Comparison of ENCODE assay signal across 17 cellular contexts in genomic region chr2:36555789-36556188, GRCh38. TPM values are rescaled to one million over a fixed set of nuclear protein-coding genes. Genes with fewer than 3 reads are reported as not detected.
A peak's percentile ranks its signal among the peaks of the same experiment; 100 is the strongest.
DNase-seq lines count a peak whose midpoint lies in the region; ATAC-seq, FAIRE-seq and TF ChIP-seq lines count a peak whose summit lies in the region.
"Had no signal": no experiment of that assay in that cellular context is flagged by ENCODE, and none has a peak within 500 bp of the region (broad histone marks: within the 10 kb centered on the region; RNA-seq: fewer than 3 reads in every experiment).

No MANE protein-coding gene starts in this region.

- peaks cover 92% of the 10 kb centered on the region for H3K4me1 Mint-ChIP-seq in HFFc6 (ENCODE audit: low read depth)
- H3K4me1 Mint-ChIP-seq: B cell had no signal

- H3K27me3 ChIP-seq in ascending aorta (no peaks in the 10 kb centered on the region), neutrophil (no peaks in the 10 kb centered on the region), tibial artery (no peaks in the 10 kb centered on the region)

- H3K9me3 ChIP-seq in ascending aorta (no peaks in the 10 kb centered on the region), neutrophil (no peaks in the 10 kb centered on the region), tibial artery (no peaks in the 10 kb centered on the region)

- H3K27ac Mint-ChIP-seq in HFFc6, result peak overlapping the region; percentile 89
- H3K27ac Mint-ChIP-seq: B cell; CD4-positive, alpha-beta T cell had no signal

- H3K36me3 ChIP-seq in ascending aorta (peaks cover 10 to 13% of the 10 kb centered on the region in 2 donors), neutrophil (peaks cover 41% of the 10 kb centered on the region), tibial artery (peaks cover 5 to 24% (median 23%) of the 10 kb centered on the region in 3 donors)

- peaks cover 75% of the 10 kb centered on the region for H3K36me3 Mint-ChIP-seq in HFFc6 (ENCODE audit: low read depth)

- no peak for TF ChIP-seq CTCF in HFFc6 (IDR thresholded peaks at IDR 0.05)
- TF ChIP-seq CTCF in ascending aorta (IDR thresholded peaks at IDR 0.05), result no peak
- no peak for TF ChIP-seq CTCF in neutrophil (IDR thresholded peaks at IDR 0.05)
- no peak for TF ChIP-seq CTCF in tibial artery (IDR thresholded peaks at IDR 0.05)

- H3K4me1 ChIP-seq in ascending aorta (peaks cover 0 to 7% of the 10 kb centered on the region in 2 donors), neutrophil (ENCODE audit: control insufficient read depth in 1 of 2, insufficient read depth in 1 of 2, low read depth in 1 of 2, low read length in 1 of 2) (peaks cover 26 to 32% of the 10 kb centered on the region in 2 experiments), tibial artery (peaks cover 0 to 42% (median 17%) of the 10 kb centered on the region in 4 donors)

- H3K9me3 Mint-ChIP-seq in HFFc6, result peaks cover 13% of the 10 kb centered on the region
- H3K9me3 Mint-ChIP-seq: CD4-positive, alpha-beta T cell had no signal

- intact Hi-C loops in ascending aorta (cut with DNase I), result no loop called here
- intact Hi-C loops in tibial artery (cut with DNase I; ENCODE audit: low total_unique reads), result no loop called here

- FAIRE-seq in RCC 7860 (lab: Jason Lieb, UNC), result no peak
- FAIRE-seq: GM18507 had no signal

- H3K4me3 Mint-ChIP-seq in HFFc6, result peak overlapping the region; percentile 59; the same call in 1 of the 2 replicates
- H3K4me3 Mint-ChIP-seq: B cell; CD4-positive, alpha-beta T cell had no signal

- H3K27ac ChIP-seq in ascending aorta, result peak overlapping the region; percentile 53 to 57
- H3K27ac ChIP-seq in neutrophil, result peak overlapping the region; percentile 19
- H3K27ac ChIP-seq in tibial artery, result peak overlapping the region; percentile 9 to 57
- H3K27ac ChIP-seq: HL-60 had no signal

- peaks cover 57% of the 10 kb centered on the region for H3K27me3 Mint-ChIP-seq in HFFc6 (ENCODE audit: insufficient read depth)
- H3K27me3 Mint-ChIP-seq: B cell; CD4-positive, alpha-beta T cell had no signal

- H3K4me3 ChIP-seq in ascending aorta, result no peak overlapping the region
- H3K4me3 ChIP-seq in neutrophil (ENCODE audit: low read depth in 1 of 2, low read length in 1 of 2), result no peak overlapping the region
- no peak overlapping the region for H3K4me3 ChIP-seq in tibial artery

- no peak for DNase-seq in HFFc6
- DNase-seq in ascending aorta (ENCODE audit: low spot score in 2 of 2), result no peak
- no peak for DNase-seq in tibial artery
- DNase-seq in NCI-H1694 (lab: John Stamatoyannopoulos, UW), result no peak
- no peak for DNase-seq in RCC 7860 (ENCODE audit: low spot score)
- DNase-seq: Calu3; CD4-positive, alpha-beta T cell; HCEC 1CT; MV-4-11; NCI-H1436; NCI-H2081; NCI-H748 treated with DMSO at 0.1 percent for 48 hours had no signal

- ATAC-seq in HG03280 (IDR thresholded peaks at IDR 0.05; ENCODE audit: unreplicated experiment), result no peak

RNA-seq across cellular contexts. Expression of gene FEZ2, which starts 42.2 kb away (rescaled TPM):
- 100 to 1,000 TPM; 113 to 126 (median 120) TPM for total RNA-seq in HFFc6 (2021; fragmentation: NEBNext Ultra II Directional; extraction: Animal tissue kit (Norgen Biotek cat#: 25700))
- 31.8 TPM for total RNA-seq in ascending aorta
